Comparison of ENCODE assay signal across 8 cellular contexts in genomic region chr5:172443441-172444109, GRCh38. TPM values are rescaled to one million over a fixed set of nuclear protein-coding genes. Genes with fewer than 3 reads are reported as not detected.
DNase-seq lines count a peak whose midpoint lies in the region; ATAC-seq and TF ChIP-seq lines count a peak whose summit lies in the region.

No MANE protein-coding gene starts in this region.

- DNase-seq in NCI-H1694 (lab: John Stamatoyannopoulos, UW) (peak; percentile 90), cardiac septum (ENCODE audit: low spot score) (peak; percentile 89), smooth muscle cell of the brain vasculature (ENCODE audit: low read depth, low spot score) (peak; percentile 70), endothelial cell (ENCODE audit: low spot score) (no peak)
- DNase-seq in activated naive CD4-positive, alpha-beta T cell treated with anti-CD3 and anti-CD28 coated beads for 36 hours = peak; percentile 82

- peaks cover 11% of the 10 kb centered on the region for H3K27me3 Mint-ChIP-seq in activated naive CD4-positive, alpha-beta T cell treated with anti-CD3 and anti-CD28 coated beads for 36 hours (ENCODE audit: low read depth)
- H3K27me3 Mint-ChIP-seq in endothelial cell (ENCODE audit: unreplicated experiment) = peaks cover 8% of the 10 kb centered on the region

- no peak overlapping the region for H3K4me3 Mint-ChIP-seq in activated naive CD4-positive, alpha-beta T cell treated with anti-CD3 and anti-CD28 coated beads for 36 hours
- H3K4me3 Mint-ChIP-seq in endothelial cell (ENCODE audit: unreplicated experiment) = no peak overlapping the region

- no peaks in the 10 kb centered on the region for H3K36me3 ChIP-seq in BLaER1

- H3K27ac ChIP-seq in BLaER1 = no peak overlapping the region

- CTCF ChIA-PET in activated naive CD4-positive, alpha-beta T cell treated with anti-CD3 and anti-CD28 coated beads for 36 hours (lab: Charles Lee) = no interaction called here

- no peak for ATAC-seq in HG02973 (IDR thresholded peaks at IDR 0.05; ENCODE audit: unreplicated experiment)
- ATAC-seq in GM21717 (IDR thresholded peaks at IDR 0.05; ENCODE audit: unreplicated experiment) = no peak

- TF ChIP-seq CTCF in endothelial cell (IDR thresholded peaks at IDR 0.05; ENCODE audit: unreplicated experiment) = no peak

- no peaks in the 10 kb centered on the region for H3K36me3 Mint-ChIP-seq in activated naive CD4-positive, alpha-beta T cell treated with anti-CD3 and anti-CD28 coated beads for 36 hours (ENCODE audit: low read depth)
- no peaks in the 10 kb centered on the region for H3K36me3 Mint-ChIP-seq in endothelial cell (ENCODE audit: low read depth, unreplicated experiment)

- H3K4me3 ChIP-seq in BLaER1 = no peak overlapping the region

- H3K4me1 Mint-ChIP-seq in activated naive CD4-positive, alpha-beta T cell treated with anti-CD3 and anti-CD28 coated beads for 36 hours (ENCODE audit: low read depth) = peaks cover 12% of the 10 kb centered on the region
- peaks cover 14% of the 10 kb centered on the region for H3K4me1 Mint-ChIP-seq in endothelial cell (ENCODE audit: unreplicated experiment)

- H3K9me3 ChIP-seq in BLaER1 = no peaks in the 10 kb centered on the region

- peaks cover 28% of the 10 kb centered on the region for H3K4me1 ChIP-seq in BLaER1

- no peak overlapping the region for H3K9ac ChIP-seq in BLaER1

- no peak overlapping the region for H3K27ac Mint-ChIP-seq in activated naive CD4-positive, alpha-beta T cell treated with anti-CD3 and anti-CD28 coated beads for 36 hours
- no peak overlapping the region for H3K27ac Mint-ChIP-seq in endothelial cell (ENCODE audit: unreplicated experiment)

- no peaks in the 10 kb centered on the region for H3K9me3 Mint-ChIP-seq in activated naive CD4-positive, alpha-beta T cell treated with anti-CD3 and anti-CD28 coated beads for 36 hours
- H3K9me3 Mint-ChIP-seq in endothelial cell (ENCODE audit: unreplicated experiment) = no peaks in the 10 kb centered on the region

- peaks cover 33% of the 10 kb centered on the region for H4K20me1 ChIP-seq in BLaER1

- no peaks in the 10 kb centered on the region for H3K27me3 ChIP-seq in BLaER1

- intact Hi-C loops in activated naive CD4-positive, alpha-beta T cell treated with anti-CD3 and anti-CD28 coated beads for 36 hours (cut with micrococcal nuclease) = loop anchor here (2.0 to 10.0 kb wide), 2 partner anchors 31 to 379 kb away; no protein-coding TSS in a partner anchor
- intact Hi-C loops in cardiac septum (cut with DNase I) = loop anchor here (10.0 kb wide), 1 partner anchor 259 kb away; the partner anchor contains the start of gene STK10

- peak overlapping the region; percentile 39 for H3K4me2 ChIP-seq in BLaER1

RNA-seq across cellular contexts. Expression of gene SH3PXD2B, which starts 10.8 kb away (rescaled TPM):
- total RNA-seq in activated naive CD4-positive, alpha-beta T cell treated with anti-CD3 and anti-CD28 coated beads for 36 hours = 1 to 10 TPM; 1.1 to 1.3 TPM
- total RNA-seq in cardiac septum (5.1 TPM), endothelial cell (ENCODE audit: unreplicated experiment) (74.1 TPM)

Comparison
In these comparisons a context has a peak if more than half of its experiments do, and no peak if none do; other contexts are left out.
1. RNA of gene SH3PXD2B, which starts 10.8 kb away (total RNA-seq): 74.1 TPM in endothelial cell (single experiment); 5.1 TPM in cardiac septum (single experiment) and 1.1 to 1.3 TPM in activated naive CD4-positive, alpha-beta T cell treated with anti-CD3 and anti-CD28 coated beads for 36 hours; every median in the first group is over 10 times any median in the second.